Comparison of ENCODE assay signal across 1 cellular context in the genomic region with DNA sequence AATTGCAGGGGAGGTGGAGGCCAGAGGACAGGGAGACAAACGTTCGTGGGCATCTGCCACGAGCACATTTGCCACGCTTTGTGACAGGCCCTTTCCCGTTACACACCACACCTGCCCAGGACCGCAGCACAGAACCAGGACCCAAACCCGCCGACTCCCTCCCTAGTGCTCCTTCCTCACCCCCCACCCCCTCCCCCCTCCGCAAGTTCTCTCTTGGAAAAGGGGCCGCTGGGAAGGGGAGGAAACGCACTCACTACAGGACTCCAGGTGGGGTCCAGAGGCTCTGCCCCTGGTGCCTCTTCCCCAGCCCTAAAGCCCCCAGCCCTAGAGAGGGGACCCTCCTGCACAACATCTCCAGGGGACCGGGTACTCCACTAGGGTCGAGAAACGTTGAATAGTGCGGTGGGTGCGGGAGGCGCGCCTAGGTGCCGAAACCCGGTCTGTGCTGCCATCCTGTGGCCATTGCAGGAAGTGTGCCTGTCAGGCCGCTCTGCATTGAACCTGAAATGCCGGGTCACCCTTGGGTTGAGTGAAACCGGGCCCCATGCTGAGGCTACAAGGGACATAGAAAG.
A peak's percentile ranks its signal among the peaks of the same experiment; 100 is the strongest.
TF ChIP-seq lines count a peak whose summit lies in the region.

No MANE protein-coding gene starts in this region.

TF ChIP-seq in GM12878, 131 proteins besides CTCF, POLR2A, EP300 and RAD21 (continued from another document):
- TF ChIP-seq, protein P1, sequence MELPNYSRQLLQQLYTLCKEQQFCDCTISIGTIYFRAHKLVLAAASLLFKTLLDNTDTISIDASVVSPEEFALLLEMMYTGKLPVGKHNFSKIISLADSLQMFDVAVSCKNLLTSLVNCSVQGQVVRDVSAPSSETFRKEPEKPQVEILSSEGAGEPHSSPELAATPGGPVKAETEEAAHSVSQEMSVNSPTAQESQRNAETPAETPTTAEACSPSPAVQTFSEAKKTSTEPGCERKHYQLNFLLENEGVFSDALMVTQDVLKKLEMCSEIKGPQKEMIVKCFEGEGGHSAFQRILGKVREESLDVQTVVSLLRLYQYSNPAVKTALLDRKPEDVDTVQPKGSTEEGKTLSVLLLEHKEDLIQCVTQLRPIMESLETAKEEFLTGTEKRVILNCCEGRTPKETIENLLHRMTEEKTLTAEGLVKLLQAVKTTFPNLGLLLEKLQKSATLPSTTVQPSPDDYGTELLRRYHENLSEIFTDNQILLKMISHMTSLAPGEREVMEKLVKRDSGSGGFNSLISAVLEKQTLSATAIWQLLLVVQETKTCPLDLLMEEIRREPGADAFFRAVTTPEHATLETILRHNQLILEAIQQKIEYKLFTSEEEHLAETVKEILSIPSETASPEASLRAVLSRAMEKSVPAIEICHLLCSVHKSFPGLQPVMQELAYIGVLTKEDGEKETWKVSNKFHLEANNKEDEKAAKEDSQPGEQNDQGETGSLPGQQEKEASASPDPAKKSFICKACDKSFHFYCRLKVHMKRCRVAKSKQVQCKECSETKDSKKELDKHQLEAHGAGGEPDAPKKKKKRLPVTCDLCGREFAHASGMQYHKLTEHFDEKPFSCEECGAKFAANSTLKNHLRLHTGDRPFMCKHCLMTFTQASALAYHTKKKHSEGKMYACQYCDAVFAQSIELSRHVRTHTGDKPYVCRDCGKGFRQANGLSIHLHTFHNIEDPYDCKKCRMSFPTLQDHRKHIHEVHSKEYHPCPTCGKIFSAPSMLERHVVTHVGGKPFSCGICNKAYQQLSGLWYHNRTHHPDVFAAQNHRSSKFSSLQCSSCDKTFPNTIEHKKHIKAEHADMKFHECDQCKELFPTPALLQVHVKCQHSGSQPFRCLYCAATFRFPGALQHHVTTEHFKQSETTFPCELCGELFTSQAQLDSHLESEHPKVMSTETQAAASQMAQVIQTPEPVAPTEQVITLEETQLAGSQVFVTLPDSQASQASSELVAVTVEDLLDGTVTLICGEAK (IDR thresholded peaks at IDR 0.05; ENCODE audit: borderline replicate concordance) = no peak
- TF ChIP-seq BHLHE40 (IDR thresholded peaks at IDR 0.05; ENCODE audit: borderline replicate concordance in 1 of 2, low read depth in 2 of 2, low read length in 1 of 2) (peak in 1 of 2 experiments; percentile 56; a peak in 2 of 4 replicates), YBX1 (IDR thresholded peaks at IDR 0.05) (no peak), JUND (IDR thresholded peaks at IDR 0.05; ENCODE audit: low read depth, low read length) (no peak), GABPA (IDR thresholded peaks at IDR 0.05; ENCODE audit: low read depth) (no peak), IKZF1 (conservative IDR thresholded peaks at IDR 0.05) (no peak; the same call in 1 of the 2 replicates), MLLT1 (IDR thresholded peaks at IDR 0.05) (no peak), TCF7 (IDR thresholded peaks at IDR 0.05; ENCODE audit: borderline replicate concordance) (no peak)
- TF ChIP-seq, protein P2, sequence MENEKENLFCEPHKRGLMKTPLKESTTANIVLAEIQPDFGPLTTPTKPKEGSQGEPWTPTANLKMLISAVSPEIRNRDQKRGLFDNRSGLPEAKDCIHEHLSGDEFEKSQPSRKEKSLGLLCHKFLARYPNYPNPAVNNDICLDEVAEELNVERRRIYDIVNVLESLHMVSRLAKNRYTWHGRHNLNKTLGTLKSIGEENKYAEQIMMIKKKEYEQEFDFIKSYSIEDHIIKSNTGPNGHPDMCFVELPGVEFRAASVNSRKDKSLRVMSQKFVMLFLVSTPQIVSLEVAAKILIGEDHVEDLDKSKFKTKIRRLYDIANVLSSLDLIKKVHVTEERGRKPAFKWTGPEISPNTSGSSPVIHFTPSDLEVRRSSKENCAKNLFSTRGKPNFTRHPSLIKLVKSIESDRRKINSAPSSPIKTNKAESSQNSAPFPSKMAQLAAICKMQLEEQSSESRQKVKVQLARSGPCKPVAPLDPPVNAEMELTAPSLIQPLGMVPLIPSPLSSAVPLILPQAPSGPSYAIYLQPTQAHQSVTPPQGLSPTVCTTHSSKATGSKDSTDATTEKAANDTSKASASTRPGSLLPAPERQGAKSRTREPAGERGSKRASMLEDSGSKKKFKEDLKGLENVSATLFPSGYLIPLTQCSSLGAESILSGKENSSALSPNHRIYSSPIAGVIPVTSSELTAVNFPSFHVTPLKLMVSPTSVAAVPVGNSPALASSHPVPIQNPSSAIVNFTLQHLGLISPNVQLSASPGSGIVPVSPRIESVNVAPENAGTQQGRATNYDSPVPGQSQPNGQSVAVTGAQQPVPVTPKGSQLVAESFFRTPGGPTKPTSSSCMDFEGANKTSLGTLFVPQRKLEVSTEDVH (IDR thresholded peaks at IDR 0.05; ENCODE audit: low read depth, partially characterized antibody) = peak; percentile 51
